In the genomic region with DNA sequence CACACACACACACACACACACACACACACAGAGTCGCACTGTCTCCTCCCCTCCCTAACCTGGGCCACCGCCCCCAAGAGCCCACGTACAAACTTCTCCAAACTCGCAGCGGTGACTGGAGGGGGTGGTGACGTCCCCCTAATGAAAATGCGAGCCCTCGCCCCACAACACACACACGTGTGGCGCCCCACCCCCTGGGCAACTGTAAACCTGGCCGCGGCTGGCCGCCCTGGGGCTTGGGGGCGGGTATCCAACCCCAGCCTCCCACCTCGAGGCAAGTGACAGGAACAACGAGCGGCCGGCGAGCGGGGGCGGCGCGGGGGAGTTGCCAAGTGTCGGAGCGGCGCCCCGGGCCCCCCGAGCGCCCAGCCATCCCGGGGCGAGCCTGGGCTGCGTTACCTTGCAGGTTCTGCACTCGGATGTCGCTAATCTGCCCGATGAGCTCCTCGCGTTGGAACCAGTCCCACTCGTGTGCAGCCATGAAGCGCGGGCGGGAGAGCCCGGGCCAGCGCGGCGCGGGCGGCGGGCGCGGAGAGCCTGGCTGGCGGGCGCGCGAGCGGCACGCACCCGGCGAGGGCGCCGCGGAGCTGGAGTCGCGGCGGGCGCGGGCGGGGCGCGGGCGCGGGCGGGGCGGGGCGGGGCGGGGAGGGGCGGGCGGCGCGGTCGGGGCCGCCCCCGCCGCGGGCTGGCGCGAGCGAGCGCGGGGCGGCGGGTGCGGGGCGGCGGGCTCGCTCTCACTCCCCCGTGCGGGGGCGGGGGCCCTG, we compare ENCODE assay signal across 8 cellular contexts. TPM values are rescaled to one million over a fixed set of nuclear protein-coding genes. Genes with fewer than 3 reads are reported as not detected.
DNase-seq lines count a peak whose midpoint lies in the region; FAIRE-seq and TF ChIP-seq lines count a peak whose summit lies in the region.

A gene with protein sequence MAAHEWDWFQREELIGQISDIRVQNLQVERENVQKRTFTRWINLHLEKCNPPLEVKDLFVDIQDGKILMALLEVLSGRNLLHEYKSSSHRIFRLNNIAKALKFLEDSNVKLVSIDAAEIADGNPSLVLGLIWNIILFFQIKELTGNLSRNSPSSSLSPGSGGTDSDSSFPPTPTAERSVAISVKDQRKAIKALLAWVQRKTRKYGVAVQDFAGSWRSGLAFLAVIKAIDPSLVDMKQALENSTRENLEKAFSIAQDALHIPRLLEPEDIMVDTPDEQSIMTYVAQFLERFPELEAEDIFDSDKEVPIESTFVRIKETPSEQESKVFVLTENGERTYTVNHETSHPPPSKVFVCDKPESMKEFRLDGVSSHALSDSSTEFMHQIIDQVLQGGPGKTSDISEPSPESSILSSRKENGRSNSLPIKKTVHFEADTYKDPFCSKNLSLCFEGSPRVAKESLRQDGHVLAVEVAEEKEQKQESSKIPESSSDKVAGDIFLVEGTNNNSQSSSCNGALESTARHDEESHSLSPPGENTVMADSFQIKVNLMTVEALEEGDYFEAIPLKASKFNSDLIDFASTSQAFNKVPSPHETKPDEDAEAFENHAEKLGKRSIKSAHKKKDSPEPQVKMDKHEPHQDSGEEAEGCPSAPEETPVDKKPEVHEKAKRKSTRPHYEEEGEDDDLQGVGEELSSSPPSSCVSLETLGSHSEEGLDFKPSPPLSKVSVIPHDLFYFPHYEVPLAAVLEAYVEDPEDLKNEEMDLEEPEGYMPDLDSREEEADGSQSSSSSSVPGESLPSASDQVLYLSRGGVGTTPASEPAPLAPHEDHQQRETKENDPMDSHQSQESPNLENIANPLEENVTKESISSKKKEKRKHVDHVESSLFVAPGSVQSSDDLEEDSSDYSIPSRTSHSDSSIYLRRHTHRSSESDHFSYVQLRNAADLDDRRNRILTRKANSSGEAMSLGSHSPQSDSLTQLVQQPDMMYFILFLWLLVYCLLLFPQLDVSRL (minus strand): TSS at position 597 of the 764 bp plus-strand sequence. CDS start 116 bp downstream, at position 481.

- no peaks in the 10 kb centered on the region for H3K9me3 ChIP-seq in A673 (ENCODE audit: low read depth, low read length, poor library complexity, severe bottlenecking)
- no peaks in the 10 kb centered on the region for H3K9me3 ChIP-seq in mesodermal cell (ENCODE audit: control insufficient read depth, low read length)
- H3K9me3 ChIP-seq in subcutaneous abdominal adipose tissue (ENCODE audit: control insufficient read depth in 5 of 5, low read length in 5 of 5): no peaks in the 10 kb centered on the region

- intact Hi-C loops in A673 (cut with micrococcal nuclease; ENCODE audit: unreplicated experiment): no loop called here

- TF ChIP-seq POLR2A in GM12891 (IDR thresholded peaks at IDR 0.05; ENCODE audit: low read depth, low read length): no peak

- CTCF ChIA-PET in A673 (lab: Charles Lee): no interaction called here

- peak within 1 kb of the TSS; percentile 39; the same call in 1 of the 2 replicates for H3K9ac ChIP-seq in KMS-11
- H3K9ac ChIP-seq in subcutaneous abdominal adipose tissue (ENCODE audit: low read length in 5 of 5): peak within 1 kb of the TSS in 4 of 5 donors; percentile 51 to 75 (median 62)

- peak; percentile 78 for FAIRE-seq in GM12891 (lab: Jason Lieb, UNC)

- POLR2A ChIA-PET in A673 (lab: Charles Lee; ENCODE audit: low non-redundant PET): interaction anchor here (0.5 kb wide), 1 partner anchor 136 kb away, joined by 4 read pairs; no protein-coding TSS in a partner anchor

- WGBS in mesodermal cell (ENCODE audit: insufficient coverage in 2 of 2), 2 experiments: 0 to 1% methylated on average over 22 to 32 of the region's 98 CpGs

- no peaks in the 10 kb centered on the region for H3K36me3 ChIP-seq in A673 (ENCODE audit: insufficient read depth, low read length, poor library complexity, severe bottlenecking)
- no peaks in the 10 kb centered on the region for H3K36me3 ChIP-seq in KMS-11 (ENCODE audit: insufficient read depth)
- H3K36me3 ChIP-seq in mesodermal cell (ENCODE audit: control insufficient read depth, insufficient read depth, low read length): no peaks in the 10 kb centered on the region
- H3K36me3 ChIP-seq in subcutaneous abdominal adipose tissue (ENCODE audit: control insufficient read depth in 5 of 5, insufficient read depth in 5 of 5, low read length in 5 of 5): no peaks in the 10 kb centered on the region

- no peaks in the 10 kb centered on the region for H3K79me2 ChIP-seq in KMS-11 (ENCODE audit: insufficient read depth, low read depth)

- H3K4me3 ChIP-seq in A673 (ENCODE audit: low read depth, low read length, poor library complexity, severe bottlenecking) (peak within 1 kb of the TSS; percentile 71), KMS-11 (IDR thresholded peaks at IDR 0.05; ENCODE audit: insufficient read depth, low read depth, low read length) (no peak within 1 kb of the TSS), mesodermal cell (ENCODE audit: extremely low read depth, insufficient read depth, low read length, poor library complexity, severe bottlenecking) (peak within 1 kb of the TSS; percentile 55), subcutaneous abdominal adipose tissue (ENCODE audit: low read depth in 1 of 5, low read length in 5 of 5) (peak within 1 kb of the TSS; percentile 65 to 78 (median 71))

- H3K4me2 ChIP-seq in KMS-11: peak within 1 kb of the TSS; percentile 57

- H4K20me1 ChIP-seq in KMS-11 (ENCODE audit: insufficient read depth): no peaks in the 10 kb centered on the region

- H3K27ac ChIP-seq in A673 (ENCODE audit: low read depth, low read length, poor library complexity, severe bottlenecking): no peak within 1 kb of the TSS
- no peak within 1 kb of the TSS for H3K27ac ChIP-seq in KMS-11
- no peak within 1 kb of the TSS for H3K27ac ChIP-seq in mesodermal cell (ENCODE audit: low read depth, low read length, severe bottlenecking)
- H3K27ac ChIP-seq in subcutaneous abdominal adipose tissue (ENCODE audit: low read depth, low read length): peak within 1 kb of the TSS; percentile 70

- H3K4me1 ChIP-seq in A673 (ENCODE audit: insufficient read depth, low read length, poor library complexity, severe bottlenecking): peaks cover 9% of the 10 kb centered on the region
- H3K4me1 ChIP-seq in KMS-11 (ENCODE audit: low read depth, poor library complexity, severe bottlenecking): no peaks in the 10 kb centered on the region
- H3K4me1 ChIP-seq in mesodermal cell (ENCODE audit: control insufficient read depth, insufficient read depth, low read length, poor library complexity, severe bottlenecking): peaks cover 3% of the 10 kb centered on the region
- H3K4me1 ChIP-seq in subcutaneous abdominal adipose tissue (ENCODE audit: control insufficient read depth in 5 of 5, insufficient read depth in 5 of 5, low read length in 5 of 5): peaks cover 6 to 54% (median 48%) of the 10 kb centered on the region in 5 donors

- BruUV-seq in A673 (replicated peaks; lab: Mats Ljungman, UMichigan): no TSS peak

- H3K27me3 ChIP-seq in A673 (replicated peaks; ENCODE audit: insufficient read depth, low read depth, low read length, poor library complexity) (no peaks in the 10 kb centered on the region), KMS-11 (ENCODE audit: insufficient read depth, low read depth) (no peaks in the 10 kb centered on the region), subcutaneous abdominal adipose tissue (ENCODE audit: control insufficient read depth in 5 of 5, insufficient read depth in 4 of 5, low read length in 5 of 5) (no peaks in the 10 kb centered on the region)

- TF ChIP-seq CTCF in A673 (conservative IDR thresholded peaks at IDR 0.05; ENCODE audit: low read depth, low read length) (no peak), KMS-11 (conservative IDR thresholded peaks at IDR 0.05; ENCODE audit: low read depth, low read length) (no peak)

- DNase-seq in A673 (ENCODE audit: low spot score) (peak; percentile 62), GM12891 (ENCODE audit: insufficient read length, low spot score) (peak; percentile 65), pons (ENCODE audit: low spot score) (no peak)
- peak; percentile 29 for DNase-seq in activated CD4-positive, alpha-beta T cell treated with anti-CD3 and anti-CD28 coated beads for 48 hours
- peak; percentile 6 for DNase-seq in effector CD8-positive, alpha-beta T cell (lab: John Stamatoyannopoulos, UW)

- H2AFZ ChIP-seq in KMS-11 (ENCODE audit: low read depth): peak within 1 kb of the TSS; percentile 75

TF ChIP-seq in GM12891, 5 proteins besides CTCF, POLR2A, EP300 and RAD21:
- TF ChIP-seq POLR2AphosphoS5 (IDR thresholded peaks at IDR 0.05; ENCODE audit: low read depth, low read length): no peak
- no peak for TF ChIP-seq PAX5 (IDR thresholded peaks at IDR 0.05; ENCODE audit: insufficient read depth, low read length, severe bottlenecking)
- no peak for TF ChIP-seq TAF1 (IDR thresholded peaks at IDR 0.05; ENCODE audit: low read depth, low read length)
- no peak for TF ChIP-seq SPI1 (IDR thresholded peaks at IDR 0.05; ENCODE audit: low read depth, low read length)
- no peak for TF ChIP-seq POU2F2 (IDR thresholded peaks at IDR 0.05; ENCODE audit: low read depth, low read length)

RNA-seq across cellular contexts. Expression of the gene that starts here (rescaled TPM):
- total RNA-seq in A673 (2021): 8.6 and 12.2 TPM in 2 replicates
- polyA plus RNA-seq in GM12891 (2012; ENCODE audit: low read depth, missing spikeins): 15.1 TPM
- 6.4 TPM for polyA plus RNA-seq in mesodermal cell (2013, experiment 1 of 2)
- polyA plus RNA-seq in mesodermal cell (2013, experiment 2 of 2): 5.1 TPM
